1 cellular context compared by ENCODE assay signal in genomic region chr19:6535558-6536137, GRCh38.
TF ChIP-seq lines count a peak whose summit lies in the region.

No MANE protein-coding gene starts in this region.

TF ChIP-seq in GM12878, 131 proteins besides CTCF, POLR2A, EP300 and RAD21:
- TF ChIP-seq MTA2 (IDR thresholded peaks at IDR 0.05; ENCODE audit: low read depth) (peak; percentile 13; the same call in 1 of the 2 replicates), ZBED1 (IDR thresholded peaks at IDR 0.05; ENCODE audit: borderline replicate concordance) (no peak; the same call in 1 of the 2 replicates), BMI1 (IDR thresholded peaks at IDR 0.05; ENCODE audit: borderline replicate concordance) (no peak), ZNF592 (IDR thresholded peaks at IDR 0.05) (no peak), SKIL (IDR thresholded peaks at IDR 0.05; ENCODE audit: low read depth, poor library complexity, severe bottlenecking) (peak; percentile 54), MTA3 (IDR thresholded peaks at IDR 0.05; ENCODE audit: borderline replicate concordance, low read length) (no peak; the same call in 1 of the 2 replicates), ATF3 (IDR thresholded peaks at IDR 0.05; ENCODE audit: borderline replicate concordance, extremely low read depth, low read depth, low read length) (no peak), FOXK2 (IDR thresholded peaks at IDR 0.05) (no peak), RCOR1 (conservative IDR thresholded peaks at IDR 0.05; ENCODE audit: low read depth, low read length) (0 out of 2 replicates have a peak, but pooled peaks have one; percentile 41), LARP7 (IDR thresholded peaks at IDR 0.05) (peak; percentile 58; the same call in 1 of the 2 replicates), RELA (IDR thresholded peaks at IDR 0.05; ENCODE audit: borderline replicate concordance, partially characterized antibody) (no peak), HDAC6 (IDR thresholded peaks at IDR 0.05; ENCODE audit: unreplicated experiment) (peak; percentile 8), HCFC1 (IDR thresholded peaks at IDR 0.05; ENCODE audit: low read length) (no peak), SMAD1 (IDR thresholded peaks at IDR 0.05; ENCODE audit: low read depth, partially characterized antibody) (peak; percentile 66), JUNB (IDR thresholded peaks at IDR 0.05) (no peak), TARDBP (IDR thresholded peaks at IDR 0.05; ENCODE audit: borderline replicate concordance) (no peak), BACH1 (IDR thresholded peaks at IDR 0.05; ENCODE audit: borderline replicate concordance) (0 out of 2 replicates have a peak, but pooled peaks have one; percentile 12)
